ENCODE assay signal across 8 cellular contexts in genomic region chr4:3291969-3292570, GRCh38. TPM values are rescaled to one million over a fixed set of nuclear protein-coding genes. Genes with fewer than 3 reads are reported as not detected.
DNase-seq lines count a peak whose midpoint lies in the region; ATAC-seq and TF ChIP-seq lines count a peak whose summit lies in the region.

No MANE protein-coding gene starts in this region.

- no peaks in the 10 kb centered on the region for H3K27me3 ChIP-seq in KMS-11 (ENCODE audit: insufficient read depth, low read depth)

- H3K27ac ChIP-seq in KMS-11: no peak overlapping the region

- no peak overlapping the region for H3K27ac Mint-ChIP-seq in activated CD8-positive, alpha-beta memory T cell treated with anti-CD3 and anti-CD28 coated beads, Interleukin-2, amount 10 ng/mL, durations not matched to agents 7 days and 5 days
- peak overlapping the region in 9 of 10 donors; percentile 33 to 85 (median 72) for H3K27ac Mint-ChIP-seq in naive thymus-derived CD8-positive, alpha-beta T cell

- H3K27me3 Mint-ChIP-seq in activated CD8-positive, alpha-beta memory T cell treated with anti-CD3 and anti-CD28 coated beads, Interleukin-2, amount 10 ng/mL, durations not matched to agents 7 days and 5 days: peaks cover 66% of the 10 kb centered on the region
- H3K27me3 Mint-ChIP-seq in naive thymus-derived CD8-positive, alpha-beta T cell: peaks cover 8 to 31% (median 12%) of the 10 kb centered on the region in 5 donors

- peak overlapping the region; percentile 67; the same call in 1 of the 2 replicates for H2AFZ ChIP-seq in KMS-11 (ENCODE audit: low read depth)

- POLR2A ChIA-PET in naive thymus-derived CD8-positive, alpha-beta T cell (lab: Charles Lee): interaction anchor here (1.3 kb wide), 1 partner anchor 11 kb away, joined by 5 read pairs; no protein-coding TSS in a partner anchor

- H4K20me1 ChIP-seq in KMS-11 (ENCODE audit: insufficient read depth): no peaks in the 10 kb centered on the region

- H3K4me2 ChIP-seq in KMS-11: peak overlapping the region; percentile 54; the same call in 1 of the 2 replicates

- peak overlapping the region; percentile 76 for H3K4me3 Mint-ChIP-seq in activated CD8-positive, alpha-beta memory T cell treated with anti-CD3 and anti-CD28 coated beads, Interleukin-2, amount 10 ng/mL, durations not matched to agents 7 days and 5 days
- H3K4me3 Mint-ChIP-seq in naive thymus-derived CD8-positive, alpha-beta T cell: peak overlapping the region; percentile 85 to 97 (median 90)

- H3K9ac ChIP-seq in KMS-11: no peak overlapping the region

- TF ChIP-seq CTCF in KMS-11 (conservative IDR thresholded peaks at IDR 0.05; ENCODE audit: low read depth, low read length) (no peak), fibroblast of pulmonary artery (IDR thresholded peaks at IDR 0.05; ENCODE audit: low read length, missing control alignments) (no peak)

- no peaks in the 10 kb centered on the region for H3K9me3 Mint-ChIP-seq in activated CD8-positive, alpha-beta memory T cell treated with anti-CD3 and anti-CD28 coated beads, Interleukin-2, amount 10 ng/mL, durations not matched to agents 7 days and 5 days (ENCODE audit: low read depth)
- peaks cover 0 to under 1% (median 0%) of the 10 kb centered on the region in 9 donors for H3K9me3 Mint-ChIP-seq in naive thymus-derived CD8-positive, alpha-beta T cell

- CTCF ChIA-PET in activated CD8-positive, alpha-beta memory T cell treated with anti-CD3 and anti-CD28 coated beads, Interleukin-2, amount 10 ng/mL, durations not matched to agents 7 days and 5 days (lab: Charles Lee): interaction anchor here (2.0 kb wide), 1 partner anchor 185 kb away, joined by 7 read pairs; no protein-coding TSS in a partner anchor

- no peak overlapping the region for H3K4me3 ChIP-seq in KMS-11 (IDR thresholded peaks at IDR 0.05; ENCODE audit: insufficient read depth, low read depth, low read length)
- H3K4me3 ChIP-seq in fibroblast of pulmonary artery (replicated peaks; ENCODE audit: low read depth, low read length): peak overlapping the region; percentile 77

- no peaks in the 10 kb centered on the region for H3K36me3 ChIP-seq in KMS-11 (ENCODE audit: insufficient read depth)

- H3K79me2 ChIP-seq in KMS-11 (ENCODE audit: insufficient read depth, low read depth): no peaks in the 10 kb centered on the region

- H3K36me3 Mint-ChIP-seq in activated CD8-positive, alpha-beta memory T cell treated with anti-CD3 and anti-CD28 coated beads, Interleukin-2, amount 10 ng/mL, durations not matched to agents 7 days and 5 days: no peaks in the 10 kb centered on the region
- no peaks in the 10 kb centered on the region for H3K36me3 Mint-ChIP-seq in naive thymus-derived CD8-positive, alpha-beta T cell

- DNase-seq in ELR (ENCODE audit: low read depth): peak; percentile 58
- DNase-seq in activated CD8-positive, alpha-beta memory T cell treated with anti-CD3 and anti-CD28 coated beads, Interleukin-2, amount 10 ng/mL, durations not matched to agents 7 days and 5 days: peak; percentile 42
- DNase-seq in fibroblast of pulmonary artery (ENCODE audit: low read depth): peak; percentile 24
- peak in 2 of 10 donors; percentile 18 to 23 for DNase-seq in naive thymus-derived CD8-positive, alpha-beta T cell
- no peak for DNase-seq in NCI-H187 (lab: John Stamatoyannopoulos, UW)

- H3K4me1 ChIP-seq in KMS-11 (ENCODE audit: low read depth, poor library complexity, severe bottlenecking): no peaks in the 10 kb centered on the region

- peak; percentile 23 for ATAC-seq in GM21723 (IDR thresholded peaks at IDR 0.05; ENCODE audit: unreplicated experiment)
- peak; percentile 32 for ATAC-seq in activated CD8-positive, alpha-beta memory T cell treated with anti-CD3 and anti-CD28 coated beads, Interleukin-2, amount 10 ng/mL, durations not matched to agents 7 days and 5 days
- ATAC-seq in naive thymus-derived CD8-positive, alpha-beta T cell: peak; percentile 3 to 32
- no peak for ATAC-seq in HG03457 (IDR thresholded peaks at IDR 0.05; ENCODE audit: unreplicated experiment)

- peaks cover 6% of the 10 kb centered on the region for H3K4me1 Mint-ChIP-seq in activated CD8-positive, alpha-beta memory T cell treated with anti-CD3 and anti-CD28 coated beads, Interleukin-2, amount 10 ng/mL, durations not matched to agents 7 days and 5 days
- H3K4me1 Mint-ChIP-seq in naive thymus-derived CD8-positive, alpha-beta T cell: peaks cover 14 to 27% (median 18%) of the 10 kb centered on the region in 4 donors

RNA-seq across cellular contexts. Expression of gene RGS12, which starts 0.8 kb away (rescaled TPM):
- 1 to 10 TPM; 2.1 to 5.0 TPM for total RNA-seq in activated CD8-positive, alpha-beta memory T cell treated with anti-CD3 and anti-CD28 coated beads, Interleukin-2, amount 10 ng/mL, durations not matched to agents 7 days and 5 days
- 1 to 10 TPM; 1.2 to 1.6 TPM for total RNA-seq in naive thymus-derived CD8-positive, alpha-beta T cell
- 1 to 10 TPM; 2.0 to 2.6 (median 2.1) TPM for polyA plus RNA-seq in naive thymus-derived CD8-positive, alpha-beta T cell

RNA-seq across cellular contexts. Expression of gene MSANTD1, which starts 43.1 kb away (rescaled TPM):
- total RNA-seq in activated CD8-positive, alpha-beta memory T cell treated with anti-CD3 and anti-CD28 coated beads, Interleukin-2, amount 10 ng/mL, durations not matched to agents 7 days and 5 days: under 1 TPM; 0.73 to 0.82 TPM
- total RNA-seq in naive thymus-derived CD8-positive, alpha-beta T cell: 1 to 10 TPM; 1.8 to 2.1 TPM
- under 1 TPM in 1 of 3 donors, not detected in 2; 0.18 TPM for polyA plus RNA-seq in naive thymus-derived CD8-positive, alpha-beta T cell

Comparison
In these comparisons a context has a peak if more than half of its experiments do, and no peak if none do; other contexts are left out.
1. DNase-seq: peak in ELR (single experiment), activated CD8-positive, alpha-beta memory T cell treated with anti-CD3 and anti-CD28 coated beads, Interleukin-2, amount 10 ng/mL, durations not matched to agents 7 days and 5 days (single experiment) and fibroblast of pulmonary artery (single experiment); none in NCI-H187 (0 of 2).